ENCODE assay signal across 10 cellular contexts in genomic region chr11:79092791-79093313, GRCh38.
DNase-seq lines count a peak whose midpoint lies in the region; ATAC-seq lines count a peak whose summit lies in the region.
"Had no signal": no experiment of that assay in that cellular context is flagged by ENCODE, and none has a peak within 500 bp of the region (broad histone marks: within the 10 kb centered on the region; RNA-seq: fewer than 3 reads in every experiment).

No MANE protein-coding gene starts in this region.

- no peaks in the 10 kb centered on the region for H3K27me3 ChIP-seq in mesenchymal stem cell (ENCODE audit: control insufficient read depth in 1 of 2, insufficient read depth in 1 of 2, low read length in 2 of 2)
- H3K27me3 ChIP-seq in H7 (ENCODE audit: control insufficient read depth, insufficient read depth, low read length) = no peaks in the 10 kb centered on the region

- no peak overlapping the region for H3K27ac Mint-ChIP-seq in stimulated activated naive CD8-positive, alpha-beta T cell treated with anti-CD3 and anti-CD28 coated beads, Interleukin-15, amount 100 ng/mL, for 72 hours
- H3K27ac Mint-ChIP-seq: activated CD4-positive, alpha-beta memory T cell treated with anti-CD3 and anti-CD28 coated beads, Interleukin-2, amount 10 ng/mL, durations not matched to agents 7 days and 5 days had no signal

- H3K4me3 Mint-ChIP-seq in stimulated activated naive CD8-positive, alpha-beta T cell treated with anti-CD3 and anti-CD28 coated beads, Interleukin-15, amount 100 ng/mL, for 72 hours = no peak overlapping the region
- H3K4me3 Mint-ChIP-seq: activated CD4-positive, alpha-beta memory T cell treated with anti-CD3 and anti-CD28 coated beads, Interleukin-2, amount 10 ng/mL, durations not matched to agents 7 days and 5 days had no signal

- peaks cover 8% of the 10 kb centered on the region for H3K9me3 ChIP-seq in mesenchymal stem cell (ENCODE audit: control insufficient read depth, low read length)

- no peak overlapping the region for H3K4ac ChIP-seq in mesenchymal stem cell (ENCODE audit: low read depth in 1 of 2, low read length in 2 of 2)

- WGBS in mesenchymal stem cell = 42% methylated on average over 1 of the region's 1 CpG

- peak overlapping the region; percentile 15 for H3K27ac ChIP-seq in mesenchymal stem cell (ENCODE audit: low read length, poor library complexity, severe bottlenecking)

- H4K91ac ChIP-seq in mesenchymal stem cell (ENCODE audit: low read length) = no peak overlapping the region

- peak; percentile 95 for DNase-seq in Daoy (ENCODE audit: low read depth)
- peak; percentile 100 for DNase-seq in MV-4-11 (lab: John Stamatoyannopoulos, UW)
- DNase-seq in T47D (ENCODE audit: low read depth in 1 of 2, low spot score in 1 of 2) = peak; percentile 30 to 72
- DNase-seq in mesenchymal stem cell = peak; percentile 90
- no peak for DNase-seq in H7
- DNase-seq in stimulated activated naive CD8-positive, alpha-beta T cell treated with anti-CD3 and anti-CD28 coated beads, Interleukin-15, amount 100 ng/mL, for 72 hours = no peak
- DNase-seq: activated CD4-positive, alpha-beta memory T cell treated with anti-CD3 and anti-CD28 coated beads, Interleukin-2, amount 10 ng/mL, durations not matched to agents 7 days and 5 days; NCI-H187 had no signal

- no peaks in the 10 kb centered on the region for H3K9me3 Mint-ChIP-seq in stimulated activated naive CD8-positive, alpha-beta T cell treated with anti-CD3 and anti-CD28 coated beads, Interleukin-15, amount 100 ng/mL, for 72 hours
- H3K9me3 Mint-ChIP-seq: activated CD4-positive, alpha-beta memory T cell treated with anti-CD3 and anti-CD28 coated beads, Interleukin-2, amount 10 ng/mL, durations not matched to agents 7 days and 5 days had no signal

- no peak overlapping the region for H2BK5ac ChIP-seq in mesenchymal stem cell (ENCODE audit: low read depth, low read length, poor library complexity, severe bottlenecking)

- peak overlapping the region in 1 of 2 experiments; percentile 37 for H3K18ac ChIP-seq in mesenchymal stem cell (ENCODE audit: low read depth in 1 of 2, low read length in 2 of 2)

- ATAC-seq in HG03354 (IDR thresholded peaks at IDR 0.05; ENCODE audit: poor library complexity, severe bottlenecking, unreplicated experiment) (no peak), GM21381 (IDR thresholded peaks at IDR 0.05; ENCODE audit: unreplicated experiment) (no peak)
- no peak for ATAC-seq in stimulated activated naive CD8-positive, alpha-beta T cell treated with anti-CD3 and anti-CD28 coated beads, Interleukin-15, amount 100 ng/mL, for 72 hours

- peaks cover 38% of the 10 kb centered on the region for H3K4me1 ChIP-seq in mesenchymal stem cell (ENCODE audit: control insufficient read depth, insufficient read depth, low read depth, low read length)

- no peaks in the 10 kb centered on the region for H3K36me3 ChIP-seq in mesenchymal stem cell (ENCODE audit: control insufficient read depth in 1 of 2, insufficient read depth in 2 of 2, low read depth in 1 of 2, low read length in 2 of 2)
- H3K36me3 ChIP-seq in H7 (replicated peaks; ENCODE audit: control insufficient read depth, insufficient read depth, low read length) = no peaks in the 10 kb centered on the region

- H3K27me3 Mint-ChIP-seq in stimulated activated naive CD8-positive, alpha-beta T cell treated with anti-CD3 and anti-CD28 coated beads, Interleukin-15, amount 100 ng/mL, for 72 hours = peaks cover 8% of the 10 kb centered on the region
- H3K27me3 Mint-ChIP-seq: activated CD4-positive, alpha-beta memory T cell treated with anti-CD3 and anti-CD28 coated beads, Interleukin-2, amount 10 ng/mL, durations not matched to agents 7 days and 5 days had no signal

- H3K14ac ChIP-seq in mesenchymal stem cell (ENCODE audit: low read length in 2 of 2) = no peak overlapping the region

- no peak overlapping the region for H3K9ac ChIP-seq in mesenchymal stem cell (ENCODE audit: low read length)

- H3K4me3 ChIP-seq in mesenchymal stem cell (ENCODE audit: insufficient read depth in 1 of 2, low read depth in 1 of 2, low read length in 2 of 2) = peak overlapping the region in 1 of 2 experiments; percentile 36
- no peak overlapping the region for H3K4me3 ChIP-seq in H7 (ENCODE audit: insufficient read depth, low read depth, low read length)

- in situ Hi-C loops in T47D (cut with HindIII; ENCODE audit: low pct_unique_long_range_greater_than_20kb, low sequenced_read_pairs) = no loop called here

- H2AK5ac ChIP-seq in mesenchymal stem cell (ENCODE audit: low read length, severe bottlenecking) = peak overlapping the region; percentile 57

- H4K8ac ChIP-seq in mesenchymal stem cell (ENCODE audit: low read length) = no peak overlapping the region

- no peak overlapping the region for H2AFZ ChIP-seq in mesenchymal stem cell (ENCODE audit: low read depth, low read length)

- H3K4me2 ChIP-seq in mesenchymal stem cell (ENCODE audit: low read length, poor library complexity, severe bottlenecking) = no peak overlapping the region

- no peak overlapping the region for H2BK15ac ChIP-seq in mesenchymal stem cell (ENCODE audit: low read depth, poor library complexity, severe bottlenecking)

- H3K23ac ChIP-seq in mesenchymal stem cell (ENCODE audit: low read length in 2 of 2) = no peak overlapping the region

- H3K79me1 ChIP-seq in mesenchymal stem cell (replicated peaks; ENCODE audit: low read length, poor library complexity, severe bottlenecking) = no peaks in the 10 kb centered on the region

- no peak overlapping the region for H2BK12ac ChIP-seq in mesenchymal stem cell (ENCODE audit: low read length in 2 of 2)

- H3K4me1 Mint-ChIP-seq in stimulated activated naive CD8-positive, alpha-beta T cell treated with anti-CD3 and anti-CD28 coated beads, Interleukin-15, amount 100 ng/mL, for 72 hours = no peaks in the 10 kb centered on the region
- H3K4me1 Mint-ChIP-seq: activated CD4-positive, alpha-beta memory T cell treated with anti-CD3 and anti-CD28 coated beads, Interleukin-2, amount 10 ng/mL, durations not matched to agents 7 days and 5 days had no signal

- H2BK120ac ChIP-seq in mesenchymal stem cell (ENCODE audit: low read depth, low read length) = no peak overlapping the region

Comparison
In these comparisons a context has a peak if more than half of its experiments do, and no peak if none do; other contexts are left out.
1. DNase-seq: peak in Daoy (single experiment), MV-4-11 (single experiment), T47D (2 of 2) and mesenchymal stem cell (single experiment); none in H7 (single experiment) and stimulated activated naive CD8-positive, alpha-beta T cell treated with anti-CD3 and anti-CD28 coated beads, Interleukin-15, amount 100 ng/mL, for 72 hours (0 of 2).